ENCODE assay signal across 8 cellular contexts in genomic region chr12:57238854-57239554, GRCh38. TPM values are rescaled to one million over a fixed set of nuclear protein-coding genes. Genes with fewer than 3 reads are reported as not detected.
DNase-seq lines count a peak whose midpoint lies in the region; ATAC-seq and TF ChIP-seq lines count a peak whose summit lies in the region.

No MANE protein-coding gene starts in this region.

- no peaks in the 10 kb centered on the region for H3K9me3 Mint-ChIP-seq in H9
- H3K9me3 Mint-ChIP-seq in activated naive CD8-positive, alpha-beta T cell treated with anti-CD3 and anti-CD28 coated beads for 36 hours, result no peaks in the 10 kb centered on the region

- H4K8ac ChIP-seq in H9 (replicated peaks; ENCODE audit: insufficient read length, low read depth, low read length), result no peak overlapping the region

- peak overlapping the region; percentile 62 for H3K4me3 ChIP-seq in GM06990 (replicated peaks; ENCODE audit: low read depth, low read length)
- H3K4me3 ChIP-seq in upper lobe of left lung, result peak overlapping the region; percentile 28 to 58 (median 42)

- H3K27ac Mint-ChIP-seq in H9, result peak overlapping the region in 2 of 3 experiments; percentile 33 to 94; a peak in 3 of 7 replicates
- H3K27ac Mint-ChIP-seq in activated naive CD8-positive, alpha-beta T cell treated with anti-CD3 and anti-CD28 coated beads for 36 hours, result peak overlapping the region; percentile 81

- no peaks in the 10 kb centered on the region for H3K4me1 ChIP-seq in H9 (ENCODE audit: insufficient read depth, low read length)
- peaks cover 59 to 69% (median 62%) of the 10 kb centered on the region in 4 donors for H3K4me1 ChIP-seq in upper lobe of left lung

- peaks cover 6% of the 10 kb centered on the region for H3K36me3 ChIP-seq in GM06990 (ENCODE audit: control insufficient read depth, insufficient read depth, low read length)
- peaks cover 0 to 12% (median 8%) of the 10 kb centered on the region in 4 donors for H3K36me3 ChIP-seq in upper lobe of left lung

- H2AFZ ChIP-seq in H9 (ENCODE audit: low read length), result no peak overlapping the region

- no peak overlapping the region for H2BK15ac ChIP-seq in H9 (ENCODE audit: low read depth, low read length)

- TF ChIP-seq CTCF in GM06990 (IDR thresholded peaks at IDR 0.05; ENCODE audit: insufficient read depth, low read length, poor library complexity, severe bottlenecking) (peak; percentile 100), H9 (conservative IDR thresholded peaks at IDR 0.05) (peak; percentile 100), upper lobe of left lung (IDR thresholded peaks at IDR 0.05) (peak; percentile 100)

- H4K5ac ChIP-seq in H9 (ENCODE audit: insufficient read length, low read depth, low read length), result no peak overlapping the region

- no peaks in the 10 kb centered on the region for H3K79me1 ChIP-seq in H9 (ENCODE audit: insufficient read depth, low read depth, low read length, poor library complexity, severe bottlenecking)

- WGBS in H9 (ENCODE audit: extremely low coverage, insufficient read length, low lambda C conversion rate), result no CpG with 5 or more reads among the region's 47 CpGs
- WGBS in upper lobe of left lung, 2 donors, result 4% methylated on average over 21 of the region's 47 CpGs

- no peak for TF ChIP-seq EP300 in upper lobe of left lung (IDR thresholded peaks at IDR 0.05)

- intact Hi-C loops in cardiac septum (cut with DNase I) (loop anchor here (1.0 kb wide), 1 partner anchor 23 kb away; the partner anchor contains the start of gene NXPH4), posterior vena cava (cut with DNase I) (loop anchor here in 1 of 2 donors (2.0 kb wide), 1 partner anchor 26 kb away; no protein-coding TSS in a partner anchor)

- ATAC-seq in upper lobe of left lung (ENCODE audit: low FRiP score in 2 of 2), result peak; percentile 93 to 95

- no peak overlapping the region for H3K56ac ChIP-seq in H9 (ENCODE audit: insufficient read length, low read depth, low read length)

- no peak overlapping the region for H2BK5ac ChIP-seq in H9 (ENCODE audit: insufficient read length, low read length)

- no peak overlapping the region for H2BK20ac ChIP-seq in H9 (ENCODE audit: low read depth, low read length, poor library complexity, severe bottlenecking)

- H3K27me3 Mint-ChIP-seq in H9 (ENCODE audit: low read depth), result peaks cover 85% of the 10 kb centered on the region
- peaks cover 72% of the 10 kb centered on the region for H3K27me3 Mint-ChIP-seq in activated naive CD8-positive, alpha-beta T cell treated with anti-CD3 and anti-CD28 coated beads for 36 hours

- H3K9ac ChIP-seq in H9 (ENCODE audit: extremely low read depth, insufficient read length, low read length), result peak overlapping the region; percentile 16

- H3K27me3 ChIP-seq in GM06990 (replicated peaks; ENCODE audit: control insufficient read depth, insufficient read depth, low read length) (peaks cover 7% of the 10 kb centered on the region; the same call in 1 of the 2 replicates), H9 (ENCODE audit: insufficient read depth, low read length) (peaks cover 56% of the 10 kb centered on the region), upper lobe of left lung (peaks cover 0 to 60% (median 39%) of the 10 kb centered on the region in 4 donors)

- H2BK12ac ChIP-seq in H9 (ENCODE audit: insufficient read length, low read depth, low read length), result no peak overlapping the region

- peaks cover 29% of the 10 kb centered on the region for H3K23me2 ChIP-seq in H9 (ENCODE audit: insufficient read length, low read depth, low read length, poor library complexity, severe bottlenecking)

- H3K14ac ChIP-seq in H9 (ENCODE audit: insufficient read depth, low read length), result no peak overlapping the region

- peak; percentile 91 for DNase-seq in GM06990 (ENCODE audit: extremely low read depth, insufficient read length)
- peak; percentile 93 for DNase-seq in H9
- peak; percentile 78 for DNase-seq in MV-4-11 (lab: John Stamatoyannopoulos, UW)
- DNase-seq in SKM-1 (lab: John Stamatoyannopoulos, UW; ENCODE audit: unreplicated experiment), result peak; percentile 45
- DNase-seq in activated naive CD8-positive, alpha-beta T cell treated with anti-CD3 and anti-CD28 coated beads for 36 hours, result peak; percentile 89
- peak; percentile 95 for DNase-seq in cardiac septum (ENCODE audit: low spot score)
- DNase-seq in posterior vena cava (ENCODE audit: low spot score), result peak; percentile 97
- peak; percentile 91 to 98 for DNase-seq in upper lobe of left lung

- no peak overlapping the region for H2AK5ac ChIP-seq in H9 (ENCODE audit: insufficient read length, low read length)

- peak overlapping the region; percentile 82 for H3K4me2 ChIP-seq in H9 (ENCODE audit: insufficient read depth, insufficient read length, low read length)

- peaks cover 8 to 10% (median 8%) of the 10 kb centered on the region in 3 experiments for H3K36me3 Mint-ChIP-seq in H9 (ENCODE audit: insufficient read depth in 1 of 3, low read depth in 3 of 3)
- H3K36me3 Mint-ChIP-seq in activated naive CD8-positive, alpha-beta T cell treated with anti-CD3 and anti-CD28 coated beads for 36 hours, result peaks cover 16% of the 10 kb centered on the region

- no peak for TF ChIP-seq POLR2A in upper lobe of left lung (IDR thresholded peaks at IDR 0.05)

- H3T11ph ChIP-seq in H9 (ENCODE audit: low read length), result no peak overlapping the region

- H2BK120ac ChIP-seq in H9 (ENCODE audit: low read depth, low read length, poor library complexity, severe bottlenecking), result no peak overlapping the region

- H3K79me2 ChIP-seq in H9 (ENCODE audit: insufficient read depth, low read length), result no peaks in the 10 kb centered on the region

- no peak overlapping the region for H3K18ac ChIP-seq in H9 (ENCODE audit: insufficient read length, low read depth, low read length)

- H3K23ac ChIP-seq in H9 (ENCODE audit: insufficient read length, low read depth, low read length), result no peak overlapping the region

- H3K9me3 ChIP-seq in H9 (ENCODE audit: control insufficient read depth, low read depth, low read length) (no peaks in the 10 kb centered on the region), upper lobe of left lung (no peaks in the 10 kb centered on the region)

- H4K91ac ChIP-seq in H9 (ENCODE audit: insufficient read length, low read depth, low read length), result no peak overlapping the region

- H3K27ac ChIP-seq in H9 (ENCODE audit: insufficient read length, low read depth, low read length) (no peak overlapping the region), upper lobe of left lung (peak overlapping the region in 2 of 4 donors; percentile 13 to 17)

- H3K4ac ChIP-seq in H9 (ENCODE audit: low read depth, low read length), result no peak overlapping the region

- peaks cover 58 to 74% of the 10 kb centered on the region in 2 experiments for H3K4me1 Mint-ChIP-seq in H9
- H3K4me1 Mint-ChIP-seq in activated naive CD8-positive, alpha-beta T cell treated with anti-CD3 and anti-CD28 coated beads for 36 hours, result peaks cover 68% of the 10 kb centered on the region

- peaks cover 4% of the 10 kb centered on the region for H4K20me1 ChIP-seq in H9 (ENCODE audit: control insufficient read depth, insufficient read depth, insufficient read length)

- peak overlapping the region; percentile 72 to 87 for H3K4me3 Mint-ChIP-seq in H9
- peak overlapping the region; percentile 91 for H3K4me3 Mint-ChIP-seq in activated naive CD8-positive, alpha-beta T cell treated with anti-CD3 and anti-CD28 coated beads for 36 hours

RNA-seq across cellular contexts. Expression of gene SHMT2, which starts 9.5 kb away (rescaled TPM):
- total RNA-seq in H9 (2021) (257 and 260 TPM in 2 replicates), cardiac septum (38.8 TPM), posterior vena cava (10 to 100 TPM; 53.2 to 53.7 TPM), upper lobe of left lung (10 to 100 TPM; 37.9 to 92.0 (median 52.0) TPM)
- total RNA-seq in activated naive CD8-positive, alpha-beta T cell treated with anti-CD3 and anti-CD28 coated beads for 36 hours, result 100 to 1,000 TPM; 517 to 532 TPM

RNA-seq across cellular contexts. Expression of gene STAC3, which starts 12.0 kb away (rescaled TPM):
- total RNA-seq in H9 (2021) (2.0 and 2.8 TPM in 2 replicates), cardiac septum (0.94 TPM), posterior vena cava (1 to 10 TPM; 1.2 to 2.8 TPM), upper lobe of left lung (10 to 100 TPM in 1 of 6 donors, 1 to 10 TPM in 5; 4.3 to 10.5 (median 5.6) TPM)
- 1 to 10 TPM; 2.0 to 2.6 TPM for total RNA-seq in activated naive CD8-positive, alpha-beta T cell treated with anti-CD3 and anti-CD28 coated beads for 36 hours

RNA-seq across cellular contexts. Expression of gene NXPH4, which starts 22.4 kb away (rescaled TPM):
- 2.1 and 2.8 TPM in 2 replicates for total RNA-seq in H9 (2021)
- total RNA-seq in activated naive CD8-positive, alpha-beta T cell treated with anti-CD3 and anti-CD28 coated beads for 36 hours, result under 1 TPM; 0.19 to 0.26 TPM
- total RNA-seq in cardiac septum, result 20.0 TPM
- total RNA-seq in posterior vena cava, result under 1 TPM; 0.24 to 0.79 TPM
- total RNA-seq in upper lobe of left lung, result under 1 TPM in 3 of 6 donors, not detected in 3; 0.20 to 0.94 (median 0.22) TPM

Comparison
In these comparisons a context has a peak if more than half of its experiments do, and no peak if none do; other contexts are left out.
1. DNase-seq: peak in every context shown above with its lines; median percentile 97 in posterior vena cava; 95 in cardiac septum; 94 in upper lobe of left lung; 93 in H9; 91 in GM06990; 89 in activated naive CD8-positive, alpha-beta T cell treated with anti-CD3 and anti-CD28 coated beads for 36 hours; 78 in MV-4-11; 45 in SKM-1.